ENCODE assay signal across 20 cellular contexts in the genomic region with DNA sequence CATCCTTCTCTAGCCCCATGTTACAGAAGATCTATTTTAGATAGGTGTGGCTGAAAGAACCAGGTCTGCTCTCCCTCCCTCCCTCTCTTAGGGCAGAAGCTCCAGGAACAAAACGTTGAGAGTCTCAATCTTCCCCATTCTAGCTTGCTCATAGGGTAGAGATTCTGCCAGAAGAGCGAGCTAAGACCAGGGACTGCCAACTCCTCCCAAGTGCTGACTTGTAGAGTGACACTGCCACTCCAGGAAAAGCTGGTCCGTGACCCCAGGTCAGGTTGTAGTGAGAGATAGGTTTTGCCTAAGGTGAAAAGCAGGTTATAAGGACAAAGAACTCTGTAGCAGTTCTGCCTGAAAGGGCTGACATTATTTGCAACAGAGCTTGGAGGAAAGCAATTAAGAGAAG.
"Had no signal": no experiment of that assay in that cellular context is flagged by ENCODE, and none has a peak within 500 bp of the region (broad histone marks: within the 10 kb centered on the region; RNA-seq: fewer than 3 reads in every experiment).

No MANE protein-coding gene starts in this region.

- H3K27ac Mint-ChIP-seq: natural killer cell; stimulated activated memory B cell treated with anti-CD40 and anti-IgM and Interleukin-4, amounts not matched to agents 10 μg/mL and 1 μg/mL and 100 μg/mL, for 72 hours; stimulated activated naive CD8-positive, alpha-beta T cell treated with anti-CD3 and anti-CD28 coated beads, Interleukin-15, Interleukin-2, amounts not matched to agents 100 ng/mL and 50 ng/mL, for 24 hours had no signal

- DNase-seq: caudate nucleus; colonic mucosa; dermis blood vessel endothelial cell; foreskin fibroblast; left colon; mammary epithelial cell; natural killer cell; occipital lobe; pancreas; spleen; stimulated activated CD4-positive, alpha-beta T cell treated with anti-CD3 and anti-CD28 coated beads, Interleukin-15, amount 100 ng/mL, for 24 hours; stimulated activated CD4-positive, alpha-beta T cell treated with anti-CD3 and anti-CD28 coated beads, Interleukin-1b, Interleukin-23, amount 100 ng/mL, for 48 hours; stimulated activated CD4-positive, alpha-beta T cell treated with anti-CD3 and anti-CD28 coated beads, Interleukin-4, amount 100 ng/mL, for 24 hours; tibial artery had no signal

- H3K27me3 Mint-ChIP-seq: stimulated activated memory B cell treated with anti-CD40 and anti-IgM and Interleukin-4, amounts not matched to agents 10 μg/mL and 1 μg/mL and 100 μg/mL, for 72 hours; stimulated activated naive CD8-positive, alpha-beta T cell treated with anti-CD3 and anti-CD28 coated beads, Interleukin-15, Interleukin-2, amounts not matched to agents 100 ng/mL and 50 ng/mL, for 24 hours had no signal

- H3K9me3 ChIP-seq: colonic mucosa, esophagus muscularis mucosa, gastroesophageal sphincter, pancreas, prostate gland, spleen, tibial artery had no signal

- H3K4me3 ChIP-seq: colonic mucosa, esophagus muscularis mucosa, gastroesophageal sphincter, pancreas, prostate gland, spleen, tibial artery had no signal

- ATAC-seq: gastroesophageal sphincter; left colon; natural killer cell; pancreas; sciatic nerve; stimulated activated memory B cell treated with anti-CD40 and anti-IgM and Interleukin-4, amounts not matched to agents 10 μg/mL and 1 μg/mL and 100 μg/mL, for 72 hours had no signal

- H3K27me3 ChIP-seq: colonic mucosa, esophagus muscularis mucosa, gastroesophageal sphincter, pancreas, spleen, tibial artery had no signal

- H3K4me3 Mint-ChIP-seq: natural killer cell; stimulated activated memory B cell treated with anti-CD40 and anti-IgM and Interleukin-4, amounts not matched to agents 10 μg/mL and 1 μg/mL and 100 μg/mL, for 72 hours; stimulated activated naive CD8-positive, alpha-beta T cell treated with anti-CD3 and anti-CD28 coated beads, Interleukin-15, Interleukin-2, amounts not matched to agents 100 ng/mL and 50 ng/mL, for 24 hours had no signal

- H3K36me3 ChIP-seq: prostate gland had no signal

- H3K4me1 Mint-ChIP-seq: natural killer cell; stimulated activated memory B cell treated with anti-CD40 and anti-IgM and Interleukin-4, amounts not matched to agents 10 μg/mL and 1 μg/mL and 100 μg/mL, for 72 hours had no signal

- H3K4me1 ChIP-seq: colonic mucosa, esophagus muscularis mucosa, pancreas, prostate gland, spleen, tibial artery had no signal

- H3K9me3 Mint-ChIP-seq: natural killer cell; stimulated activated naive CD8-positive, alpha-beta T cell treated with anti-CD3 and anti-CD28 coated beads, Interleukin-15, Interleukin-2, amounts not matched to agents 100 ng/mL and 50 ng/mL, for 24 hours had no signal

- H3K27ac ChIP-seq: colonic mucosa, esophagus muscularis mucosa, gastroesophageal sphincter, pancreas, prostate gland, spleen, tibial artery had no signal
